1 cellular context compared by ENCODE assay signal in the genomic region with DNA sequence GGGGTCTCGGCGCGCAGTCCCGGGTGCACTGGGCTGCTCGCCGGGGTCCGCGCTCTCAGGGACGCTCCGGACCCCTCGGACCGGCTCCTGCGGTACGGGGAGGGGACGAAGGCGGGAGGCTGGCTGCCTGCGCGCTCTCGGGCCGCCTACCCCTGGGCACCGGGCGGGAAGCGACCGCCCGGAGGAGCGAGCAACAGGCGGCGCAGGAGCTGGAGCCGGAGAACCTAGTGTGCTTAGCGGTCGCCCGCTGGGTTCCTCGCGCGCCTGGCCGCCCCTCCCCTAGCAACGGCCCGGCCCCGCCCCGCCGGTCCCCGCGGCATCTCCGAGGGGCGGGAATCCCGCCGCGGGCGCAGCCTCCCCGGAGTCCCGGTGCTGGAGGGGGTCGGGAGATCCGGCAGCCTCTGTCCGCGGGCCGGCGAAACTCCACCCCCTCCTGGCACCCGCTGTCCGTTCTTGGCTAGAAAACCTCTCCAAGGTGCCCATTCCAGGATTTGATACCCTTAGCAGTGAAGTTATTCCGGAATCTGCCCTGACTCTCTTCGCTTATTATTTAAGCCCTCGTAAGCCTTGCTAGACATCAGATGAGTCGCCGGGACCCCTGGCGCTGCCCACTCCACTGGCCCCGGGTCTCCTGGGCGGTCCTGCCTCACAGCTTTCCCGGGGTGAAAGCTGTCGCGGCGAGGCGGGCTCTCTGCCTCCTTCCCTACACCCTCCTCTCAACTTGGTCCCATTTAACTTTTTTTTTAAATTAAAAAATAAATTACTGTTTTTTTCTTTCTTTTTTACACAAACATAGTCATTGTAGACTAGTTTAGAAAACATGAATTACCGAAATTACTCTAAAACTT.
TF ChIP-seq lines count a peak whose summit lies in the region.

Gene RPRML, minus strand, starts transcription at position 231 of the 848 bp plus-strand sequence. CDS start 246 bp downstream, outside the sequence.

TF ChIP-seq in WTC11, 78 proteins besides CTCF, POLR2A, EP300 and RAD21 (continued from another document):
- no peak for TF ChIP-seq GRHL2 (CRISPR knock-in tag; IDR thresholded peaks at IDR 0.05; ENCODE audit: insufficient replicate concordance, severe bottlenecking)
